ENCODE assay signal across 9 cellular contexts in the genomic region with DNA sequence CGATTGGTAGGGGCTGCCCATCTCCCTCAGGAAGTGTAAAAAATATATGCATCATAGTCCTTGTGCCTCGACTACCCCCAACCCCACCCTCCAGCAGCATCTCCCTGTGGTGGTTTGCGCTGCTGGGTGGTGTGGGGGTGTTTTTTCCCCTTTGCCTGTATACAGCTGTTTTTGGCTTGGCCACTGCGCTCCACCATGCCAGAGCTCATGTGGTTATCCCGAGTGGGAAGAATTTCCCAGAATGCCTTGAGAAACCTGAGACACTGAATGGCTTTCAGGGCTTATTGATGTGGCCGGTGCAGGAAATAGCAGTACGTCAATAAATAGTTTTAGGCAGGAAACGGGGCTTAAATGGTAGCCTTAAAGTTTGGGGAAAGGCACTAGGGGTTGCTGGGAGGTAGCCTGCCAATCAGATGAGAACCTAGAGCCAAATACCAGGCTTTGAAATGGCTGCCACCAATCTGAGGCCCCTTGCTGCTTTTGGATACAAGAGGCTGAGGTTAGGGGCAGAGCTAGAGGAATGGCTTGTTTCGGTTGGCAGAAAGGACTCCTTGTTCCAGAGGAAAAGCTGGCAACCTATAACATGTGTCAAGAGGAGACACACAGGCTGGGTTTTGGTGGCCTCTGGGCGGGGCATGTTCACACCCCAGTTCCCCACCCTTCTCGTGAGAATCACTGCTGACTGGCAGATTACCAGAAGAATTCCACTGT.
DNase-seq lines count a peak whose midpoint lies in the region; TF ChIP-seq lines count a peak whose summit lies in the region.
"Had no signal": no experiment of that assay in that cellular context is flagged by ENCODE, and none has a peak within 500 bp of the region (broad histone marks: within the 10 kb centered on the region; RNA-seq: fewer than 3 reads in every experiment).

No MANE protein-coding gene starts in this region.

- POLR2A ChIA-PET in activated CD4-positive, alpha-beta memory T cell treated with anti-CD3 and anti-CD28 coated beads, Interleukin-2, amount 10 ng/mL, durations not matched to agents 7 days and 5 days (lab: Charles Lee), result interaction anchor here (1.2 to 2.4 kb wide), 3 partner anchors 9 to 62 kb away, joined by 4 to 8 read pairs (median 4); no protein-coding TSS in a partner anchor

- no peaks in the 10 kb centered on the region for H4K20me1 ChIP-seq in smooth muscle cell (ENCODE audit: low read depth)

- H3K4me1 ChIP-seq in smooth muscle cell (ENCODE audit: low read depth), result peaks cover 11% of the 10 kb centered on the region

- no peaks in the 10 kb centered on the region for H3K9me3 ChIP-seq in smooth muscle cell (replicated peaks; ENCODE audit: low read depth)

- H3K36me3 Mint-ChIP-seq in activated CD4-positive, alpha-beta memory T cell treated with anti-CD3 and anti-CD28 coated beads, Interleukin-2, amount 10 ng/mL, durations not matched to agents 7 days and 5 days (ENCODE audit: low read depth), result no peaks in the 10 kb centered on the region

- no peak overlapping the region for H2AFZ ChIP-seq in smooth muscle cell (ENCODE audit: low read depth)

- peaks cover 16% of the 10 kb centered on the region for H3F3A ChIP-seq in smooth muscle cell (ENCODE audit: low read depth)

- H3K4me3 Mint-ChIP-seq in activated CD4-positive, alpha-beta memory T cell treated with anti-CD3 and anti-CD28 coated beads, Interleukin-2, amount 10 ng/mL, durations not matched to agents 7 days and 5 days, result no peak overlapping the region

- DNase-seq in H4 (ENCODE audit: low spot score) (peak; percentile 65), fibroblast of peridontal ligament (ENCODE audit: extremely low read depth) (peak; percentile 59), smooth muscle cell (lab: John Stamatoyannopoulos, UW; ENCODE audit: unreplicated experiment) (no peak), SHP77 treated with DMSO at 0.1 percent for 48 hours (lab: John Stamatoyannopoulos, UW) (no peak), inferior parietal cortex (ENCODE audit: extremely low spot score) (no peak), SW 1271 (lab: John Stamatoyannopoulos, UW) (no peak), NCI-H1694 treated with DMSO at 0.1 percent for 48 hours (lab: John Stamatoyannopoulos, UW) (no peak)
- DNase-seq in activated CD4-positive, alpha-beta memory T cell treated with anti-CD3 and anti-CD28 coated beads, Interleukin-2, amount 10 ng/mL, durations not matched to agents 7 days and 5 days, result peak; percentile 36

- H3K27ac Mint-ChIP-seq in activated CD4-positive, alpha-beta memory T cell treated with anti-CD3 and anti-CD28 coated beads, Interleukin-2, amount 10 ng/mL, durations not matched to agents 7 days and 5 days, result peak overlapping the region; percentile 54

- CTCF ChIA-PET in activated CD4-positive, alpha-beta memory T cell treated with anti-CD3 and anti-CD28 coated beads, Interleukin-2, amount 10 ng/mL, durations not matched to agents 7 days and 5 days (lab: Charles Lee), result interaction anchor here (0.9 to 1.4 kb wide), 3 partner anchors 9 to 29 kb away, joined by 3 read pairs; no protein-coding TSS in a partner anchor

- TF ChIP-seq CTCF in smooth muscle cell (IDR thresholded peaks at IDR 0.05; ENCODE audit: borderline replicate concordance, insufficient read depth, poor library complexity, severe bottlenecking), result no peak

- peak overlapping the region; percentile 49 for H3K9ac ChIP-seq in smooth muscle cell (ENCODE audit: low read depth)

- H3K4me1 Mint-ChIP-seq in activated CD4-positive, alpha-beta memory T cell treated with anti-CD3 and anti-CD28 coated beads, Interleukin-2, amount 10 ng/mL, durations not matched to agents 7 days and 5 days, result peaks cover 49% of the 10 kb centered on the region

- no peaks in the 10 kb centered on the region for H3K9me3 Mint-ChIP-seq in activated CD4-positive, alpha-beta memory T cell treated with anti-CD3 and anti-CD28 coated beads, Interleukin-2, amount 10 ng/mL, durations not matched to agents 7 days and 5 days

- H3K27me3 Mint-ChIP-seq in activated CD4-positive, alpha-beta memory T cell treated with anti-CD3 and anti-CD28 coated beads, Interleukin-2, amount 10 ng/mL, durations not matched to agents 7 days and 5 days, result no peaks in the 10 kb centered on the region

- no peaks in the 10 kb centered on the region for H3K27me3 ChIP-seq in smooth muscle cell (ENCODE audit: low read depth)

- H3K4me3 ChIP-seq in smooth muscle cell, result no peak overlapping the region

- 37% methylated on average over 11 of the region's 11 CpGs for WGBS in smooth muscle cell (ENCODE audit: low lambda C conversion rate)

- peak overlapping the region; percentile 90 for H3K27ac ChIP-seq in smooth muscle cell (ENCODE audit: low read depth)
- H3K27ac ChIP-seq: epithelial cell of prostate had no signal

- peak overlapping the region; percentile 59 for H3K4me2 ChIP-seq in smooth muscle cell

- peaks cover 21% of the 10 kb centered on the region for H3K79me2 ChIP-seq in smooth muscle cell (ENCODE audit: low read depth)

- H3K36me3 ChIP-seq in smooth muscle cell (ENCODE audit: low read depth), result no peaks in the 10 kb centered on the region

Comparison
In these comparisons a context has a peak if more than half of its experiments do, and no peak if none do; other contexts are left out.
1. DNase-seq: peak in H4 (single experiment), activated CD4-positive, alpha-beta memory T cell treated with anti-CD3 and anti-CD28 coated beads, Interleukin-2, amount 10 ng/mL, durations not matched to agents 7 days and 5 days (single experiment) and fibroblast of peridontal ligament (single experiment); none in smooth muscle cell (single experiment), SHP77 treated with DMSO at 0.1 percent for 48 hours (single experiment), inferior parietal cortex (single experiment), SW 1271 (0 of 2) and NCI-H1694 treated with DMSO at 0.1 percent for 48 hours (single experiment).